Comparison of ENCODE assay signal across 8 cellular contexts in genomic region chr18:5295981-5296705, GRCh38. TPM values are rescaled to one million over a fixed set of nuclear protein-coding genes. Genes with fewer than 3 reads are reported as not detected.
DNase-seq lines count a peak whose midpoint lies in the region; ATAC-seq and TF ChIP-seq lines count a peak whose summit lies in the region.

No MANE protein-coding gene starts in this region.

- H3K4me3 ChIP-seq in right lobe of liver, result peak overlapping the region; percentile 70 to 82 (median 70)

- WGBS in right lobe of liver (ENCODE audit: insufficient coverage, low coverage, low lambda C conversion rate, missing lambda C conversion rate), result 0% methylated on average over 17 of the region's 95 CpGs

- H3K4me1 ChIP-seq in right lobe of liver, result no peaks in the 10 kb centered on the region

- TF ChIP-seq POLR2A in right lobe of liver (IDR thresholded peaks at IDR 0.05), result peak; percentile 74

- peak; percentile 53 for ATAC-seq in GM19351 (IDR thresholded peaks at IDR 0.05; ENCODE audit: unreplicated experiment)
- peak; percentile 56 for ATAC-seq in HG03520 (IDR thresholded peaks at IDR 0.05; ENCODE audit: unreplicated experiment)
- peak; percentile 86 to 90 (median 88) for ATAC-seq in right lobe of liver

- intact Hi-C loops in right lobe of liver (cut with DNase I), result no loop called here

- TF ChIP-seq CTCF in right lobe of liver (IDR thresholded peaks at IDR 0.05), result no peak

- DNase-seq in C1 segment of cervical spinal cord (lab: John Stamatoyannopoulos, UW) (peak; percentile 49 to 94 (median 86)), NCI-H526 treated with DMSO at 0.1 percent for 48 hours (lab: John Stamatoyannopoulos, UW) (peak; percentile 75), dermis microvascular lymphatic vessel endothelial cell (ENCODE audit: low read depth in 2 of 2) (peak; percentile 93 to 96), right lobe of liver (peak; percentile 97 to 98 (median 98))
- DNase-seq in activated CD4-positive, alpha-beta T cell treated with anti-CD3 and anti-CD28 coated beads, Interleukin-2, amount 50 U/mL, for 4 hours, result peak; percentile 92 to 93
- DNase-seq in stimulated activated CD4-positive, alpha-beta T cell treated with anti-CD3 and anti-CD28 coated beads, Interleukin-4, amount 100 ng/mL, for 24 hours, result peak; percentile 94

- peak overlapping the region; percentile 76 to 93 (median 92) for H3K27ac ChIP-seq in right lobe of liver

- H3K36me3 ChIP-seq in right lobe of liver, result peaks cover 0 to 4% (median under 1%) of the 10 kb centered on the region in 4 donors

- H3K9me3 ChIP-seq in right lobe of liver, result no peaks in the 10 kb centered on the region

- H3K27me3 ChIP-seq in right lobe of liver, result no peaks in the 10 kb centered on the region

RNA-seq across cellular contexts. Expression of gene ZBTB14, which starts 0.6 kb away (rescaled TPM):
- total RNA-seq in dermis microvascular lymphatic vessel endothelial cell (10.0 and 11.5 TPM in 2 replicates), right lobe of liver (1 to 10 TPM; 4.3 to 7.2 (median 5.9) TPM)

Comparison
In these comparisons a context has a peak if more than half of its experiments do, and no peak if none do; other contexts are left out.
1. Peak in every context shown above with its lines: DNase-seq, ATAC-seq, H3K4me3 ChIP-seq and H3K27ac ChIP-seq.